Comparison of ENCODE assay signal across 12 cellular contexts in genomic region chr12:3097186-3097804, GRCh38. TPM values are rescaled to one million over a fixed set of nuclear protein-coding genes. Genes with fewer than 3 reads are reported as not detected.
A peak's percentile ranks its signal among the peaks of the same experiment; 100 is the strongest.
DNase-seq lines count a peak whose midpoint lies in the region; ATAC-seq and TF ChIP-seq lines count a peak whose summit lies in the region.
"Had no signal": no experiment of that assay in that cellular context is flagged by ENCODE, and none has a peak within 500 bp of the region (broad histone marks: within the 10 kb centered on the region; RNA-seq: fewer than 3 reads in every experiment).

No MANE protein-coding gene starts in this region.

- H3K36me3 ChIP-seq in lung (ENCODE audit: control insufficient read depth in 2 of 2, insufficient read depth in 2 of 2, low read length in 2 of 2) (peaks cover 0 to 5% of the 10 kb centered on the region in 2 donors), upper lobe of left lung (no peaks in the 10 kb centered on the region)

- H3K4me3 ChIP-seq in lung (no peak overlapping the region), upper lobe of left lung (peak overlapping the region in 2 of 4 donors; percentile 18 to 19)

- peaks cover 17% of the 10 kb centered on the region for H3K9me3 Mint-ChIP-seq in activated naive CD8-positive, alpha-beta T cell treated with anti-CD3 and anti-CD28 coated beads, Interleukin-2, amount 50 U/mL, for 24 hours

- H3K4me3 Mint-ChIP-seq in activated naive CD8-positive, alpha-beta T cell treated with anti-CD3 and anti-CD28 coated beads, Interleukin-2, amount 50 U/mL, for 24 hours, result no peak overlapping the region
- H3K4me3 Mint-ChIP-seq: stimulated activated naive CD8-positive, alpha-beta T cell treated with anti-CD3 and anti-CD28 coated beads, Interleukin-15, Interleukin-2, amounts not matched to agents 100 ng/mL and 50 ng/mL, for 24 hours had no signal

- peak; percentile 41 for ATAC-seq in lung (ENCODE audit: insufficient read depth, low FRiP score)
- ATAC-seq in upper lobe of left lung (ENCODE audit: low FRiP score in 2 of 2), result peak; percentile 51 to 60
- no peak for ATAC-seq in activated naive CD8-positive, alpha-beta T cell treated with anti-CD3 and anti-CD28 coated beads, Interleukin-2, amount 50 U/mL, for 24 hours
- no peak for ATAC-seq in HG03025 (IDR thresholded peaks at IDR 0.05; ENCODE audit: low FRiP score, unreplicated experiment)
- no peak for ATAC-seq in HG03521 (IDR thresholded peaks at IDR 0.05; ENCODE audit: unreplicated experiment)

- DNase-seq in NCI-H2029 treated with DMSO at 0.1 percent for 48 hours (lab: John Stamatoyannopoulos, UW), result peak; percentile 24
- no peak for DNase-seq in NCI-H2029 (lab: John Stamatoyannopoulos, UW)
- DNase-seq in dermis blood vessel endothelial cell, result peak; percentile 87
- DNase-seq in lung (ENCODE audit: low spot score), result peak; percentile 69
- DNase-seq in upper lobe of left lung, result peak in 1 of 2 donors; percentile 61
- DNase-seq in activated naive CD8-positive, alpha-beta T cell treated with anti-CD3 and anti-CD28 coated beads, Interleukin-2, amount 50 U/mL, for 24 hours, result no peak
- DNase-seq: amniotic stem cell, naive B cell had no signal

- no peaks in the 10 kb centered on the region for H3K9me3 ChIP-seq in lung (ENCODE audit: control insufficient read depth in 2 of 2, insufficient read depth in 1 of 2, low read length in 1 of 2)
- H3K9me3 ChIP-seq in upper lobe of left lung, result peaks cover 0 to 7% (median 3%) of the 10 kb centered on the region in 4 donors

- no peak for TF ChIP-seq POLR2A in upper lobe of left lung (IDR thresholded peaks at IDR 0.05)

- H3K4me1 ChIP-seq in lung (ENCODE audit: control insufficient read depth in 2 of 2, insufficient read depth in 2 of 2, low read length in 2 of 2) (peaks cover 26 to 31% of the 10 kb centered on the region in 2 donors), upper lobe of left lung (peaks cover 29 to 47% (median 39%) of the 10 kb centered on the region in 4 donors)

- no peaks in the 10 kb centered on the region for H3K27me3 ChIP-seq in lung (ENCODE audit: control insufficient read depth, insufficient read depth)
- no peaks in the 10 kb centered on the region for H3K27me3 ChIP-seq in upper lobe of left lung

- peaks cover 4% of the 10 kb centered on the region for H3K4me1 Mint-ChIP-seq in activated naive CD8-positive, alpha-beta T cell treated with anti-CD3 and anti-CD28 coated beads, Interleukin-2, amount 50 U/mL, for 24 hours

- peaks cover 6% of the 10 kb centered on the region for H3K36me3 Mint-ChIP-seq in activated naive CD8-positive, alpha-beta T cell treated with anti-CD3 and anti-CD28 coated beads, Interleukin-2, amount 50 U/mL, for 24 hours (ENCODE audit: low read depth)

- no peaks in the 10 kb centered on the region for H3K27me3 Mint-ChIP-seq in activated naive CD8-positive, alpha-beta T cell treated with anti-CD3 and anti-CD28 coated beads, Interleukin-2, amount 50 U/mL, for 24 hours

- peak in 1 of 4 donors; percentile 52 for TF ChIP-seq EP300 in upper lobe of left lung (IDR thresholded peaks at IDR 0.05)

- 7 to 8% methylated on average over 10 of the region's 10 CpGs for WGBS in lung, 2 donors
- 11 to 34% methylated on average over 10 of the region's 10 CpGs for WGBS in upper lobe of left lung, 2 donors

- H3K27ac Mint-ChIP-seq in activated naive CD8-positive, alpha-beta T cell treated with anti-CD3 and anti-CD28 coated beads, Interleukin-2, amount 50 U/mL, for 24 hours, result no peak overlapping the region
- H3K27ac Mint-ChIP-seq: stimulated activated naive CD8-positive, alpha-beta T cell treated with anti-CD3 and anti-CD28 coated beads, Interleukin-15, Interleukin-2, amounts not matched to agents 100 ng/mL and 50 ng/mL, for 24 hours had no signal

- H3K27ac ChIP-seq in lung (ENCODE audit: low read depth in 1 of 2, low read length in 1 of 2) (peak overlapping the region; percentile 48 to 89), upper lobe of left lung (peak overlapping the region; percentile 74 to 83 (median 76))
- H3K27ac ChIP-seq: HL-60 had no signal

- TF ChIP-seq CTCF in lung (IDR thresholded peaks at IDR 0.05; ENCODE audit: control extremely low read depth, extremely low read depth) (no peak), upper lobe of left lung (IDR thresholded peaks at IDR 0.05) (no peak)

RNA-seq across cellular contexts. Expression of gene TSPAN9, which starts 20.1 kb away (rescaled TPM):
- 70.8 and 125 TPM in 2 replicates for total RNA-seq in dermis blood vessel endothelial cell
- 10 to 100 TPM; 40.1 to 72.3 TPM for total RNA-seq in lung
- 10 to 100 TPM; 23.0 to 27.7 TPM for polyA plus RNA-seq in lung
- total RNA-seq in upper lobe of left lung, result 10 to 100 TPM; 25.2 to 62.9 (median 44.2) TPM

Comparison
In these comparisons a context has a peak if more than half of its experiments do, and no peak if none do; other contexts are left out.
1. DNase-seq: peak in NCI-H2029 treated with DMSO at 0.1 percent for 48 hours (single experiment), dermis blood vessel endothelial cell (single experiment) and lung (single experiment); none in NCI-H2029 (single experiment) and activated naive CD8-positive, alpha-beta T cell treated with anti-CD3 and anti-CD28 coated beads, Interleukin-2, amount 50 U/mL, for 24 hours (single experiment).
2. ATAC-seq: peak in lung (single experiment) and upper lobe of left lung (2 of 2); none in activated naive CD8-positive, alpha-beta T cell treated with anti-CD3 and anti-CD28 coated beads, Interleukin-2, amount 50 U/mL, for 24 hours (single experiment), HG03025 (single experiment) and HG03521 (single experiment).